ENCODE assay signal across 16 cellular contexts in the genomic region with DNA sequence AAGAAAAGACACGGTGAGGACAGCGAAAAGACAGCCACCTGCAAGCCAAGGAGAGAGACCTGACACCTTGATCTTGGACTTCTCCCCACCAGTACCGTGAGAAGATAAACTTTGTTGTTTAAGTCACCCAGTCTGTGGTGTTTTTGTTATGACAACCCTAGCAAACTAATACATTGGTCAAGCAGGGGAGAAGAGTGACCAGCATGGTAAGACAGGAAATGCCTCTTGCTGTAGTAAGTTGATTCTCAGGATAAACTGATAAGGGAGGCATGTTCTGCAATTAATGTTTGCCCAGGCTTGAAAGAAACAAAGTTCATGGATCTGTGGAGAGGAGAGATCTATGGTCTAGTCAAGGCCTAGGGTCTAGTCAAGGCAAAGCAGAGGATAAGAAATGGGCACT.
"Had no signal": no experiment of that assay in that cellular context is flagged by ENCODE, and none has a peak within 500 bp of the region (broad histone marks: within the 10 kb centered on the region; RNA-seq: fewer than 3 reads in every experiment).

No MANE protein-coding gene starts in this region.

- ATAC-seq: effector memory CD8-positive, alpha-beta T cell; left lung; mucosa of descending colon; stimulated activated memory B cell treated with anti-CD40 and anti-IgM and Interleukin-4, amounts not matched to agents 10 μg/mL and 1 μg/mL and 100 μg/mL, for 72 hours had no signal

- H3K36me3 ChIP-seq: cardiac muscle cell, left lung, ovary, sigmoid colon, thoracic aorta had no signal

- H3K36me3 Mint-ChIP-seq: activated CD4-positive, alpha-beta memory T cell treated with anti-CD3 and anti-CD28 coated beads for 36 hours; activated naive CD8-positive, alpha-beta T cell treated with anti-CD3 and anti-CD28 coated beads, Interleukin-2, amount 10 ng/mL, durations not matched to agents 7 days and 5 days; naive B cell; stimulated activated memory B cell treated with anti-CD40 and anti-IgM and Interleukin-4, amounts not matched to agents 10 μg/mL and 1 μg/mL and 100 μg/mL, for 72 hours had no signal

- DNase-seq: activated CD4-positive, alpha-beta memory T cell treated with anti-CD3 and anti-CD28 coated beads for 36 hours; activated naive CD4-positive, alpha-beta T cell; activated naive CD8-positive, alpha-beta T cell treated with anti-CD3 and anti-CD28 coated beads, Interleukin-2, amount 10 ng/mL, durations not matched to agents 7 days and 5 days; effector memory CD8-positive, alpha-beta T cell; foreskin melanocyte; head of caudate nucleus; left lung; mucosa of descending colon; naive B cell; ovary; sigmoid colon; stimulated activated CD4-positive, alpha-beta T cell treated with anti-CD3 and anti-CD28 coated beads, Interleukin-4, amount 100 ng/mL, for 4 hours had no signal

- H3K27ac Mint-ChIP-seq: activated CD4-positive, alpha-beta memory T cell treated with anti-CD3 and anti-CD28 coated beads for 36 hours; activated naive CD8-positive, alpha-beta T cell treated with anti-CD3 and anti-CD28 coated beads, Interleukin-2, amount 10 ng/mL, durations not matched to agents 7 days and 5 days; effector memory CD8-positive, alpha-beta T cell; naive B cell; stimulated activated memory B cell treated with anti-CD40 and anti-IgM and Interleukin-4, amounts not matched to agents 10 μg/mL and 1 μg/mL and 100 μg/mL, for 72 hours had no signal

- H3K27ac ChIP-seq: cardiac muscle cell, left lung, ovary, sigmoid colon, thoracic aorta had no signal

- H3K4me1 Mint-ChIP-seq: activated naive CD8-positive, alpha-beta T cell treated with anti-CD3 and anti-CD28 coated beads, Interleukin-2, amount 10 ng/mL, durations not matched to agents 7 days and 5 days; naive B cell; neural crest cell; stimulated activated memory B cell treated with anti-CD40 and anti-IgM and Interleukin-4, amounts not matched to agents 10 μg/mL and 1 μg/mL and 100 μg/mL, for 72 hours had no signal

- H3K9me3 ChIP-seq: left lung, mucosa of descending colon, ovary, sigmoid colon, thoracic aorta had no signal

- H3K27me3 Mint-ChIP-seq: activated CD4-positive, alpha-beta memory T cell treated with anti-CD3 and anti-CD28 coated beads for 36 hours; activated naive CD8-positive, alpha-beta T cell treated with anti-CD3 and anti-CD28 coated beads, Interleukin-2, amount 10 ng/mL, durations not matched to agents 7 days and 5 days; effector memory CD8-positive, alpha-beta T cell; naive B cell; stimulated activated memory B cell treated with anti-CD40 and anti-IgM and Interleukin-4, amounts not matched to agents 10 μg/mL and 1 μg/mL and 100 μg/mL, for 72 hours had no signal

- H3K4me3 Mint-ChIP-seq: activated CD4-positive, alpha-beta memory T cell treated with anti-CD3 and anti-CD28 coated beads for 36 hours; activated naive CD8-positive, alpha-beta T cell treated with anti-CD3 and anti-CD28 coated beads, Interleukin-2, amount 10 ng/mL, durations not matched to agents 7 days and 5 days; effector memory CD8-positive, alpha-beta T cell; naive B cell; neural crest cell; stimulated activated memory B cell treated with anti-CD40 and anti-IgM and Interleukin-4, amounts not matched to agents 10 μg/mL and 1 μg/mL and 100 μg/mL, for 72 hours had no signal

- H3K9me3 Mint-ChIP-seq: activated naive CD8-positive, alpha-beta T cell treated with anti-CD3 and anti-CD28 coated beads, Interleukin-2, amount 10 ng/mL, durations not matched to agents 7 days and 5 days; neural crest cell; stimulated activated memory B cell treated with anti-CD40 and anti-IgM and Interleukin-4, amounts not matched to agents 10 μg/mL and 1 μg/mL and 100 μg/mL, for 72 hours had no signal

- H3K27me3 ChIP-seq: cardiac muscle cell, left lung, ovary, sigmoid colon had no signal

- H3K4me1 ChIP-seq: left lung had no signal

- H3K4me3 ChIP-seq: cardiac muscle cell, left lung, mucosa of descending colon, ovary, sigmoid colon, thoracic aorta had no signal
